ENCODE assay signal across 9 cellular contexts in genomic region chr16:46929378-46930332, GRCh38. TPM values are rescaled to one million over a fixed set of nuclear protein-coding genes. Genes with fewer than 3 reads are reported as not detected.
DNase-seq lines count a peak whose midpoint lies in the region; ATAC-seq and TF ChIP-seq lines count a peak whose summit lies in the region.
"Had no signal": no experiment of that assay in that cellular context is flagged by ENCODE, and none has a peak within 500 bp of the region (broad histone marks: within the 10 kb centered on the region; RNA-seq: fewer than 3 reads in every experiment).

No MANE protein-coding gene starts in this region.

- H3K27ac ChIP-seq in RWPE1 (0 out of 2 replicates have a peak overlapping the region, but pooled peaks have one; percentile 5), tibial nerve (peak overlapping the region in 2 of 4 donors; percentile 0 to 69)
- H3K27ac ChIP-seq: skin epidermis had no signal

- H3K36me3 Mint-ChIP-seq in osteocyte (ENCODE audit: unreplicated experiment): peaks cover 28% of the 10 kb centered on the region

- peaks cover 0 to 62% (median 2%) of the 10 kb centered on the region in 3 donors for H3K36me3 ChIP-seq in tibial nerve

- no peak for TF ChIP-seq POLR2A in tibial nerve (IDR thresholded peaks at IDR 0.05)

- TF ChIP-seq EP300 in tibial nerve (IDR thresholded peaks at IDR 0.05): no peak

- no peaks in the 10 kb centered on the region for H3K27me3 ChIP-seq in tibial nerve

- peaks cover 0 to 9% (median 1%) of the 10 kb centered on the region in 4 donors for H3K4me1 ChIP-seq in tibial nerve

- ATAC-seq in HG02938 (IDR thresholded peaks at IDR 0.05; ENCODE audit: unreplicated experiment): peak; percentile 59

- no peaks in the 10 kb centered on the region for H3K4me1 Mint-ChIP-seq in osteocyte (ENCODE audit: unreplicated experiment)

- TF ChIP-seq CTCF in RWPE1 (conservative IDR thresholded peaks at IDR 0.05; ENCODE audit: low read depth) (peak; percentile 88), osteocyte (IDR thresholded peaks at IDR 0.05) (peak; percentile 90), tibial nerve (IDR thresholded peaks at IDR 0.05) (peak; percentile 81 to 91 (median 85))

- CTCF ChIA-PET in RWPE1 (lab: Yijun Ruan, JAX): interaction anchor here (0.6 to 2.7 kb wide), 8 partner anchors 9 to 101 kb away, joined by 3 to 16 read pairs (median 4); no protein-coding TSS in a partner anchor

- no peaks in the 10 kb centered on the region for H3K27me3 Mint-ChIP-seq in osteocyte (ENCODE audit: unreplicated experiment)

- peak; percentile 19 for DNase-seq in NK-92 treated with Interleukin-12 subunit alpha and Interleukin-12 subunit beta, amount 100 ng/mL, for 24 hours (lab: John Stamatoyannopoulos, UW)
- DNase-seq in NK-92 (lab: John Stamatoyannopoulos, UW; ENCODE audit: unreplicated experiment) (no peak), RWPE1 (ENCODE audit: low spot score) (peak; percentile 68), globus pallidus (ENCODE audit: low spot score) (peak; percentile 70), osteocyte (ENCODE audit: extremely low spot score, unreplicated experiment) (peak; percentile 91), tibial nerve (ENCODE audit: low spot score in 2 of 2) (peak; percentile 30 to 36)
- DNase-seq in activated naive CD4-positive, alpha-beta T cell treated with Interleukin-2 at 50 U/mL for 16 hours: peak; percentile 71

- no peak overlapping the region for H3K27ac Mint-ChIP-seq in osteocyte (ENCODE audit: unreplicated experiment)

- H3K4me3 ChIP-seq in tibial nerve: no peak overlapping the region
- H3K4me3 ChIP-seq: skin epidermis had no signal

- no peak overlapping the region for H3K4me3 Mint-ChIP-seq in osteocyte (ENCODE audit: unreplicated experiment)

- POLR2A ChIA-PET in RWPE1 (lab: Yijun Ruan, JAX; ENCODE audit: low non-redundant PET): no interaction called here

- WGBS in tibial nerve, 2 donors: 65% methylated on average over 31 to 42 of the region's 43 CpGs

- H3K9me3 Mint-ChIP-seq in osteocyte (ENCODE audit: unreplicated experiment): no peaks in the 10 kb centered on the region

- H3K9me3 ChIP-seq in tibial nerve: no peaks in the 10 kb centered on the region

RNA-seq across cellular contexts. Expression of gene DNAJA2, which starts 43.8 kb away (rescaled TPM):
- total RNA-seq in osteocyte: 60.2 and 63.5 TPM in 2 replicates
- total RNA-seq in tibial nerve: 10 to 100 TPM; 27.2 to 48.5 (median 31.7) TPM

RNA-seq across cellular contexts. Expression of gene GPT2, which starts 45.5 kb away (rescaled TPM):
- total RNA-seq in osteocyte: 30.5 and 35.0 TPM in 2 replicates
- total RNA-seq in tibial nerve: 100 to 1,000 TPM in 1 of 4 donors, 10 to 100 TPM in 3; 42.5 to 126 (median 61.3) TPM
